ENCODE assay signal across 8 cellular contexts in genomic region chr5:150517272-150518152, GRCh38. TPM values are rescaled to one million over a fixed set of nuclear protein-coding genes. Genes with fewer than 3 reads are reported as not detected.
DNase-seq lines count a peak whose midpoint lies in the region; ATAC-seq and TF ChIP-seq lines count a peak whose summit lies in the region.

No MANE protein-coding gene starts in this region.

- H3K27ac Mint-ChIP-seq in Caco-2 (ENCODE audit: unreplicated experiment) = peak overlapping the region; percentile 90
- peak overlapping the region; percentile 22 for H3K27ac Mint-ChIP-seq in endodermal cell

- intact Hi-C loops in Caco-2 (cut with micrococcal nuclease; ENCODE audit: unreplicated experiment) = no loop called here

- CTCF ChIA-PET in Caco-2 (lab: Charles Lee) = interaction anchor here (1.6 kb wide), 1 partner anchor 67 kb away, joined by 3 read pairs; no protein-coding TSS in a partner anchor
- CTCF ChIA-PET in GM10248 (lab: Yijun Ruan, JAX) = interaction anchor here (1.6 to 3.6 kb wide), 2 partner anchors 27 to 59 kb away, joined by 6 to 14 read pairs; no protein-coding TSS in a partner anchor

- POLR2A ChIA-PET in Caco-2 (lab: Charles Lee) = no interaction called here
- POLR2A ChIA-PET in GM10248 (lab: Yijun Ruan, JAX) = interaction anchor here (1.0 kb wide), 1 partner anchor 110 kb away, joined by 3 read pairs; no protein-coding TSS in a partner anchor

- H3K9me3 ChIP-seq in Caco-2 (no peaks in the 10 kb centered on the region), endodermal cell (ENCODE audit: control insufficient read depth, low read length) (no peaks in the 10 kb centered on the region)

- no peak overlapping the region for H3K9ac ChIP-seq in endodermal cell (ENCODE audit: extremely low read depth, low read length, poor library complexity, severe bottlenecking)

- H3K36me3 ChIP-seq in Caco-2 (ENCODE audit: control insufficient read depth, insufficient read depth, low read length) (peaks cover 4% of the 10 kb centered on the region; the same call in 1 of the 2 replicates), endodermal cell (ENCODE audit: control insufficient read depth, insufficient read depth, low read length) (peaks cover 10% of the 10 kb centered on the region)

- DNase-seq in Caco-2 (peak; percentile 38 to 63), NCI-H460 (ENCODE audit: extremely low read depth, low read depth) (peak; percentile 75), endodermal cell (no peak), omental fat pad (ENCODE audit: low spot score) (no peak), GM10248 (ENCODE audit: extremely low spot score) (no peak)
- no peak for DNase-seq in stimulated activated CD4-positive, alpha-beta T cell treated with anti-CD3 and anti-CD28 coated beads, Interleukin-1b, Interleukin-23, amount 100 ng/mL, for 48 hours

- H3K4me1 ChIP-seq in Caco-2 = peaks cover 52% of the 10 kb centered on the region
- peaks cover 15% of the 10 kb centered on the region for H3K4me1 ChIP-seq in endodermal cell (ENCODE audit: control insufficient read depth, insufficient read depth, low read length)

- H3K4me3 Mint-ChIP-seq in Caco-2 (ENCODE audit: unreplicated experiment) (no peak overlapping the region), endodermal cell (no peak overlapping the region)

- H3K27me3 ChIP-seq in Caco-2 (replicated peaks; ENCODE audit: control insufficient read depth, insufficient read depth, low read length) (no peaks in the 10 kb centered on the region), endodermal cell (ENCODE audit: control insufficient read depth, insufficient read depth, low read length, poor library complexity, severe bottlenecking) (no peaks in the 10 kb centered on the region)

- WGBS in endodermal cell (ENCODE audit: insufficient coverage in 1 of 2, insufficient read length in 1 of 2), 2 experiments = 89 to 92% methylated on average over 8 to 13 of the region's 13 CpGs

- H3K9me3 Mint-ChIP-seq in Caco-2 (ENCODE audit: unreplicated experiment) (no peaks in the 10 kb centered on the region), endodermal cell (no peaks in the 10 kb centered on the region)

- ATAC-seq in omental fat pad (ENCODE audit: low FRiP score) = peak; percentile 64
- ATAC-seq in HG02798 (IDR thresholded peaks at IDR 0.05; ENCODE audit: poor library complexity, unreplicated experiment) = no peak
- ATAC-seq in HG03439 (IDR thresholded peaks at IDR 0.05; ENCODE audit: unreplicated experiment) = no peak

- H3K27me3 Mint-ChIP-seq in Caco-2 (ENCODE audit: insufficient read depth, unreplicated experiment) = no peaks in the 10 kb centered on the region
- H3K27me3 Mint-ChIP-seq in endodermal cell (ENCODE audit: insufficient read depth) = no peaks in the 10 kb centered on the region

- TF ChIP-seq CTCF in Caco-2 (IDR thresholded peaks at IDR 0.05; ENCODE audit: insufficient read depth in 1 of 2, low read depth in 1 of 2, low read length in 1 of 2, severe bottlenecking in 1 of 2, unreplicated experiment in 1 of 2) (no peak), endodermal cell (conservative IDR thresholded peaks at IDR 0.05) (no peak), omental fat pad (IDR thresholded peaks at IDR 0.05) (no peak), GM10248 (IDR thresholded peaks at IDR 0.05; ENCODE audit: control extremely low read depth, extremely low read depth, low read depth, missing control alignments) (no peak)

- no peak overlapping the region for H3K4me3 ChIP-seq in Caco-2 (ENCODE audit: low read depth, low read length)
- H3K4me3 ChIP-seq in endodermal cell (ENCODE audit: low read length) = no peak overlapping the region

- BruUV-seq in Caco-2 (replicated peaks; lab: Mats Ljungman, UMichigan) = no TSS peak

- no peak overlapping the region for H3K27ac ChIP-seq in endodermal cell (ENCODE audit: low read depth, low read length)

- H3K4me1 Mint-ChIP-seq in Caco-2 (ENCODE audit: low read depth, unreplicated experiment) = peaks cover 61% of the 10 kb centered on the region
- peaks cover 32% of the 10 kb centered on the region for H3K4me1 Mint-ChIP-seq in endodermal cell

- H3K36me3 Mint-ChIP-seq in Caco-2 (ENCODE audit: insufficient read depth, unreplicated experiment) (peaks cover 62% of the 10 kb centered on the region), endodermal cell (ENCODE audit: low read depth) (peaks cover 9% of the 10 kb centered on the region)

RNA-seq across cellular contexts. Expression of gene NDST1, which starts 9.6 kb away (rescaled TPM):
- total RNA-seq in Caco-2 (2022) (106 and 110 TPM in 2 replicates), endodermal cell (10 to 100 TPM; 53.3 to 71.7 TPM), omental fat pad (10 to 100 TPM; 45.4 to 86.5 (median 81.2) TPM)
- 19.5 and 20.8 TPM in 2 replicates for total RNA-seq in NCI-H460 (2014; rRNA removed; shearing (Covaris generic))
- 13.7 and 39.2 TPM in 2 replicates for polyA plus RNA-seq in NCI-H460 (2014; cell fraction: nucleus; rRNA removed)
- 40.7 TPM for polyA plus RNA-seq in endodermal cell (2013, experiment 1 of 2)
- 37.5 TPM for polyA plus RNA-seq in endodermal cell (2013, experiment 2 of 2)

Comparison
In these comparisons a context has a peak if more than half of its experiments do, and no peak if none do; other contexts are left out.
1. DNase-seq: peak in Caco-2 (2 of 2) and NCI-H460 (single experiment); none in endodermal cell (single experiment), omental fat pad (single experiment), stimulated activated CD4-positive, alpha-beta T cell treated with anti-CD3 and anti-CD28 coated beads, Interleukin-1b, Interleukin-23, amount 100 ng/mL, for 48 hours (single experiment) and GM10248 (single experiment).